In the genomic region with DNA sequence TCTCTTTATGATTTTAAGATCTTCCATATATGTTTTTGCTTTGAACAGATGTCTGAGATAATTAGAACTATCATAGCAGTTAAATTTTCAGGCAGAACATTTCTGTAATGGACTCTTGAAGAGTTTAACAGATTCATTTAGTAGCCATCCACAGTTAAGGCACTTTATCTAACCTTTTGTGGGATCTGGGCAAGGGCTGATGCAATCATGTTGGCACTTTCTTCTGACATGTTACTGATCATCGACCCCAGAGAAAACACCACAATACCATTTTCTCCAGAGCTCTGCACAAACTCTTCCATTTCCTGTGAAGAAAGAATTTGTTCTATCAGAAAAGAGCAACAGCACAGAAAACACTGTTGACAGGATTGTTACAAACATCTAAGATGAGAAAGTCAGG, we compare ENCODE assay signal across 15 cellular contexts. TPM values are rescaled to one million over a fixed set of nuclear protein-coding genes. Genes with fewer than 3 reads are reported as not detected.
DNase-seq lines count a peak whose midpoint lies in the region; ATAC-seq, FAIRE-seq and TF ChIP-seq lines count a peak whose summit lies in the region.
"Not testable (repeated sequence)": the region's sequence is repeated elsewhere in the genome, so short reads cannot be mapped to it uniquely, and the experiment has no call there.
"Had no signal": no experiment of that assay in that cellular context is flagged by ENCODE, and none has a peak within 500 bp of the region (broad histone marks: within the 10 kb centered on the region; RNA-seq: fewer than 3 reads in every experiment).

No MANE protein-coding gene starts in this region.

- H3K9ac ChIP-seq in astrocyte (ENCODE audit: low read length); H1 (replicated peaks in 1 of 4; ENCODE audit: extremely low read depth in 1 of 4, low read depth in 3 of 4, low read length in 3 of 4): not testable (repeated sequence)

- not testable (repeated sequence) for H3K14ac ChIP-seq in H1 (ENCODE audit: insufficient read length)

- not testable (repeated sequence) for H3K4me3 Mint-ChIP-seq in astrocyte (ENCODE audit: unreplicated experiment)

- not testable (repeated sequence) for H2AFZ ChIP-seq in astrocyte (ENCODE audit: low read depth, low read length); H1 (ENCODE audit: low read length)

- H2BK120ac ChIP-seq in H1 (replicated peaks; ENCODE audit: low read depth, low read length), result not testable (repeated sequence)

- FAIRE-seq in A549 (lab: Jason Lieb, UNC) (peak; percentile 93), GM18507 (lab: Jason Lieb, UNC) (peak; percentile 85), H54 (lab: Jason Lieb, UNC) (peak; percentile 60), astrocyte (lab: Jason Lieb, UNC) (peak; percentile 83), H1 (lab: Jason Lieb, UNC) (peak; percentile 72), islet of Langerhans (lab: Jason Lieb, UNC) (peak; percentile 41), small intestine (lab: Jason Lieb, UNC) (peak; percentile 41)

- H3K79me2 ChIP-seq in astrocyte (ENCODE audit: insufficient read depth, low read length); H1 (ENCODE audit: control insufficient read depth in 1 of 2, insufficient read depth in 2 of 2, low read length in 2 of 2): not testable (repeated sequence)

- TF ChIP-seq POLR2A in A549 (IDR thresholded peaks at IDR 0.05; ENCODE audit: low read length); H54 (IDR thresholded peaks at IDR 0.05; ENCODE audit: low read depth, low read length); H1 (IDR thresholded peaks at IDR 0.05; ENCODE audit: control extremely low read depth in 1 of 2, low read depth in 2 of 2, low read length in 2 of 2): not testable (repeated sequence)

- H3K4me1 Mint-ChIP-seq in astrocyte (ENCODE audit: low read depth, unreplicated experiment), result not testable (repeated sequence)

- not testable (repeated sequence) for H3K27ac ChIP-seq in A549; astrocyte (ENCODE audit: low read depth, low read length); H1 (ENCODE audit: low read depth, low read length); small intestine (ENCODE audit: low read depth in 1 of 2, low read length in 1 of 2)

- not testable (repeated sequence) for H4K8ac ChIP-seq in H1 (ENCODE audit: extremely low read depth, insufficient read depth, low read length)

- H3K23me2 ChIP-seq in H1 (ENCODE audit: low read depth, low read length), result not testable (repeated sequence)

- not testable (repeated sequence) for H4K5ac ChIP-seq in H1 (ENCODE audit: insufficient read length, low read depth, low read length)

- not testable (repeated sequence) for H3K27me3 Mint-ChIP-seq in astrocyte (ENCODE audit: low read depth, unreplicated experiment)

- H4K20me1 ChIP-seq in astrocyte (ENCODE audit: insufficient read depth, low read length); H1 (replicated peaks in 1 of 2; ENCODE audit: control insufficient read depth in 1 of 2, insufficient read depth in 2 of 2, low read length in 2 of 2): not testable (repeated sequence)

- DNase-seq in A549 (ENCODE audit: low read depth in 1 of 2, low spot score in 1 of 2); GM18507 (ENCODE audit: extremely low spot score, insufficient read length, low read depth); H54 (ENCODE audit: insufficient read length, low spot score); astrocyte (ENCODE audit: low read depth); H1 (ENCODE audit: low read depth in 1 of 2, low spot score in 2 of 2); left lobe of liver (ENCODE audit: low spot score); small intestine: not testable (repeated sequence)

- not testable (repeated sequence) for H3K4me1 ChIP-seq in A549; astrocyte (ENCODE audit: insufficient read depth, low read length); H1 (replicated peaks in 1 of 4; ENCODE audit: control insufficient read depth in 3 of 4, insufficient read depth in 4 of 4, low read length in 3 of 4); small intestine (ENCODE audit: control insufficient read depth in 2 of 2, insufficient read depth in 1 of 2, low read depth in 1 of 2, low read length in 1 of 2)

- H3K9me3 ChIP-seq in A549; astrocyte (ENCODE audit: insufficient read depth, low read depth, low read length); H1 (ENCODE audit: insufficient read depth in 2 of 2, low read depth in 1 of 2, low read length in 1 of 2); small intestine (ENCODE audit: control insufficient read depth, low read depth): not testable (repeated sequence)

- not testable (repeated sequence) for H3K79me1 ChIP-seq in H1 (ENCODE audit: low read depth, low read length)

- TF ChIP-seq RAD21 in A549 (conservative IDR thresholded peaks at IDR 0.05 in 1 of 2, IDR thresholded peaks at IDR 0.05 in 1 of 2); H1 (IDR thresholded peaks at IDR 0.05 in 1 of 2, conservative IDR thresholded peaks at IDR 0.05 in 1 of 2; ENCODE audit: low read depth in 2 of 2, low read length in 2 of 2): not testable (repeated sequence)

- H2BK20ac ChIP-seq in H1 (ENCODE audit: low read length), result not testable (repeated sequence)

- POLR2A ChIA-PET in A549 (lab: Yijun Ruan, JAX); H1 (lab: Charles Lee; ENCODE audit: partially characterized antibody): not testable (repeated sequence)

- CTCF ChIA-PET in A549 (lab: Yijun Ruan, JAX); H1 (lab: Charles Lee; ENCODE audit: partially characterized antibody): not testable (repeated sequence)

- not testable (repeated sequence) for H3K27me3 ChIP-seq in astrocyte (ENCODE audit: insufficient read depth, low read length); H1 (replicated peaks in 1 of 4; ENCODE audit: control insufficient read depth in 3 of 4, extremely low read depth in 1 of 4, insufficient read depth in 3 of 4, low read length in 3 of 4); small intestine (ENCODE audit: control insufficient read depth in 2 of 2, insufficient read depth in 2 of 2, low read length in 2 of 2)

- H2BK15ac ChIP-seq in H1 (ENCODE audit: low read length), result not testable (repeated sequence)

- not testable (repeated sequence) for H4K91ac ChIP-seq in H1 (replicated peaks; ENCODE audit: insufficient read length, low read length)

- TF ChIP-seq EP300 in A549 (IDR thresholded peaks at IDR 0.05); H1 (IDR thresholded peaks at IDR 0.05; ENCODE audit: borderline replicate concordance in 1 of 2, low read depth in 2 of 2, low read length in 2 of 2): not testable (repeated sequence)

- no CpG with 5 or more reads among the region's 1 CpG for WGBS in A549 (ENCODE audit: missing lambda C conversion rate)
- no CpG with 5 or more reads among the region's 1 CpG for WGBS in H1 (ENCODE audit: extremely low coverage in 1 of 2, insufficient coverage in 1 of 2, insufficient read length in 1 of 2, insufficient replicate concordance in 2 of 2, low coverage in 1 of 2, low lambda C conversion rate in 2 of 2, missing lambda C conversion rate in 1 of 2), 2 experiments
- WGBS in small intestine, 3 donors, result no CpG with 5 or more reads among the region's 1 CpG

- H3K18ac ChIP-seq in H1 (ENCODE audit: extremely low read depth, low read length), result not testable (repeated sequence)

- not testable (repeated sequence) for H3K36me3 ChIP-seq in astrocyte (ENCODE audit: insufficient read depth, low read length); H1 (ENCODE audit: control insufficient read depth in 2 of 4, insufficient read depth in 4 of 4, low read length in 3 of 4); small intestine (ENCODE audit: control insufficient read depth in 2 of 2, insufficient read depth in 2 of 2, low read length in 2 of 2)

- not testable (repeated sequence) for H3K56ac ChIP-seq in H1 (replicated peaks; ENCODE audit: insufficient read length, low read depth, low read length)

- TF ChIP-seq CTCF in A549 (IDR thresholded peaks at IDR 0.05); astrocyte (IDR thresholded peaks at IDR 0.05; ENCODE audit: insufficient read depth, low read depth, low read length); H1 (IDR thresholded peaks at IDR 0.05; ENCODE audit: control extremely low read depth in 1 of 3, insufficient read depth in 1 of 3, low read depth in 1 of 3, low read length in 3 of 3): not testable (repeated sequence)

- not testable (repeated sequence) for H3K27ac Mint-ChIP-seq in astrocyte (ENCODE audit: unreplicated experiment)

- H3K9me3 Mint-ChIP-seq in astrocyte (ENCODE audit: unreplicated experiment), result not testable (repeated sequence)

- not testable (repeated sequence) for H3K4me3 ChIP-seq in A549; astrocyte (ENCODE audit: insufficient read depth, low read depth, low read length); H1 (ENCODE audit: extremely low read depth in 1 of 4, insufficient read depth in 2 of 4, low read depth in 3 of 4, low read length in 4 of 4); small intestine (ENCODE audit: low read depth in 1 of 2, low read length in 2 of 2)

- H3K23ac ChIP-seq in H1 (ENCODE audit: insufficient read length), result not testable (repeated sequence)

- H3K4me2 ChIP-seq in A549; astrocyte (ENCODE audit: low read length); H1 (ENCODE audit: insufficient read depth in 1 of 2, low read depth in 2 of 2, low read length in 2 of 2): not testable (repeated sequence)

- not testable (repeated sequence) for ATAC-seq in A549
- ATAC-seq in left lobe of liver, result peak; percentile 71

- not testable (repeated sequence) for H2AK5ac ChIP-seq in H1 (ENCODE audit: low read depth, low read length)

- H3K36me3 Mint-ChIP-seq in astrocyte (ENCODE audit: low read depth, unreplicated experiment), result not testable (repeated sequence)

- not testable (repeated sequence) for H3K4ac ChIP-seq in H1 (replicated peaks; ENCODE audit: insufficient read length, low read depth, low read length)

- H2BK5ac ChIP-seq in H1 (ENCODE audit: low read depth, low read length), result not testable (repeated sequence)

- H2BK12ac ChIP-seq in H1 (ENCODE audit: low read depth, low read length), result not testable (repeated sequence)

RNA-seq across cellular contexts. Expression of a gene that starts 15.8 kb away (rescaled TPM):
- polyA plus RNA-seq in A549 (2011; rRNA removed), result 0.04 TPM in 1 of 2 replicates, not detected in the other
- not detected in 2 replicates for polyA plus RNA-seq in A549 (2012; cell fraction: cytosol; rRNA removed)
- not detected in 2 replicates for polyA plus RNA-seq in A549 (2012; cell fraction: nucleus; rRNA removed)
- not detected in 3 replicates for polyA plus RNA-seq in A549 (2017; fragmentation: RNase III; extraction: RNeasy Plus Mini Kit Qiagen cat#74134 plus additional on column Dnase treatment)
- not detected in 2 replicates for polyA minus RNA-seq in A549 (2011; rRNA and poly(A)+ RNA removed)
- not detected in 2 replicates for total RNA-seq in astrocyte
- not detected in 2 replicates for total RNA-seq in H1 (2021; fragmentation: NEBNext Ultra II Directional; extraction: Animal tissue kit (Norgen Biotek cat#: 25700))
- not detected in 2 replicates for polyA plus RNA-seq in H1 (2011; rRNA removed)
- not detected for polyA plus RNA-seq in H1 (2011; cell fraction: cytosol; rRNA removed)
- polyA plus RNA-seq in H1 (2011; cell fraction: nucleus; rRNA removed), result not detected
- not detected in 4 replicates for polyA plus RNA-seq in H1 (2012, experiment 1 of 2)
- polyA plus RNA-seq in H1 (2012, experiment 2 of 2), result not detected
- not detected for polyA plus RNA-seq in H1 (2013, experiment 1 of 2)
- polyA plus RNA-seq in H1 (2013, experiment 2 of 2), result not detected
- polyA minus RNA-seq in H1 (2011; rRNA and poly(A)+ RNA removed), result not detected in 2 replicates
- not detected for polyA minus RNA-seq in H1 (2011; cell fraction: cytosol; rRNA and poly(A)+ RNA removed)
- polyA minus RNA-seq in H1 (2011; cell fraction: nucleus; rRNA and poly(A)+ RNA removed), result not detected
- total RNA-seq in left lobe of liver, result 9.8 TPM
- 100 to 1,000 TPM in 2 of 3 donors, not detected in 1; 121 to 229 TPM for polyA plus RNA-seq in small intestine
- total RNA-seq: A172; A673; CD4-positive, alpha-beta memory T cell; CD4-positive, CD25-positive, alpha-beta regulatory T cell; CD8-positive, alpha-beta memory T cell had no signal
- polyA plus RNA-seq: AG04450; CD14-positive monocyte; CD4-positive, alpha-beta memory T cell; CD4-positive, CD25-positive, alpha-beta regulatory T cell; CD8-positive, alpha-beta memory T cell had no signal

Comparison
In these comparisons a context has a peak if more than half of its experiments do, and no peak if none do; other contexts are left out.
1. RNA of a gene that starts 15.8 kb away (total RNA-seq): 9.8 TPM in left lobe of liver (single experiment); not detected in astrocyte and not detected in H1; every median in the first group is over 10 times any median in the second.